In genomic region chr4:30721353-30722091, GRCh38 we compare ENCODE assay signal across 8 cellular contexts. TPM values are rescaled to one million over a fixed set of nuclear protein-coding genes. Genes with fewer than 3 reads are reported as not detected.
DNase-seq lines count a peak whose midpoint lies in the region; ATAC-seq and TF ChIP-seq lines count a peak whose summit lies in the region.

No MANE protein-coding gene starts in this region.

- BruUV-seq in OCI-LY7 (replicated peaks; lab: Mats Ljungman, UMichigan), result no TSS peak

- peak in 4 of 6 experiments; percentile 25 to 75 (median 54) for TF ChIP-seq CTCF in esophagus squamous epithelium (IDR thresholded peaks at IDR 0.05)
- no peak for TF ChIP-seq CTCF in OCI-LY7 (conservative IDR thresholded peaks at IDR 0.05; ENCODE audit: low read length)

- CTCF ChIA-PET in OCI-LY7 (lab: Charles Lee; ENCODE audit: unreplicated experiment), result no interaction called here

- peak overlapping the region; percentile 72 to 89 (median 82) for H3K27ac ChIP-seq in esophagus squamous epithelium
- peak overlapping the region; percentile 45 for H3K27ac ChIP-seq in muscle layer of duodenum (ENCODE audit: low read length)
- no peak overlapping the region for H3K27ac ChIP-seq in OCI-LY7 (ENCODE audit: low read depth, low read length, poor library complexity, severe bottlenecking)

- H3K27me3 ChIP-seq in esophagus squamous epithelium (peaks cover 0 to 60% (median 0%) of the 10 kb centered on the region in 4 donors), muscle layer of duodenum (ENCODE audit: low read depth, low read length) (peaks cover 14% of the 10 kb centered on the region)

- ATAC-seq in GM19351 (IDR thresholded peaks at IDR 0.05; ENCODE audit: unreplicated experiment), result no peak

- DNase-seq in ELF-1 (ENCODE audit: low read depth, low spot score) (peak; percentile 24), NCI-H748 (lab: John Stamatoyannopoulos, UW; ENCODE audit: unreplicated experiment) (peak; percentile 79), esophagus squamous epithelium (lab: John Stamatoyannopoulos, UW) (no peak), NAMALWA (ENCODE audit: low spot score) (no peak), OCI-LY7 (ENCODE audit: low spot score) (no peak), NOMO-1 (lab: John Stamatoyannopoulos, UW; ENCODE audit: unreplicated experiment in 2 of 2) (no peak)

- H3K9me3 ChIP-seq in esophagus squamous epithelium (no peaks in the 10 kb centered on the region), muscle layer of duodenum (ENCODE audit: control insufficient read depth in 1 of 2, low read length in 2 of 2) (no peaks in the 10 kb centered on the region), OCI-LY7 (ENCODE audit: low read length) (no peaks in the 10 kb centered on the region)

- WGBS in esophagus squamous epithelium, 2 donors, result 1 to 40% methylated on average over 16 to 25 of the region's 86 CpGs

- no peaks in the 10 kb centered on the region for H3K79me2 ChIP-seq in OCI-LY7 (ENCODE audit: insufficient read depth, low read depth, low read length)

- POLR2A ChIA-PET in OCI-LY7 (lab: Charles Lee), result no interaction called here

- peaks cover 0 to 88% (median 4%) of the 10 kb centered on the region in 3 donors for H3K4me1 ChIP-seq in esophagus squamous epithelium
- peaks cover 0 to 27% of the 10 kb centered on the region in 2 donors for H3K4me1 ChIP-seq in muscle layer of duodenum (ENCODE audit: control insufficient read depth in 1 of 2, insufficient read depth in 2 of 2, low read length in 2 of 2)
- H3K4me1 ChIP-seq in OCI-LY7 (ENCODE audit: insufficient read depth, low read length, poor library complexity, severe bottlenecking), result no peaks in the 10 kb centered on the region

- no peaks in the 10 kb centered on the region for H4K20me1 ChIP-seq in OCI-LY7 (ENCODE audit: insufficient read depth, low read length)

- H3K36me3 ChIP-seq in esophagus squamous epithelium (no peaks in the 10 kb centered on the region), muscle layer of duodenum (ENCODE audit: control insufficient read depth in 1 of 2, insufficient read depth in 2 of 2, low read length in 2 of 2) (no peaks in the 10 kb centered on the region), OCI-LY7 (ENCODE audit: insufficient read depth, low read length) (no peaks in the 10 kb centered on the region)

- no peak for TF ChIP-seq POLR2A in esophagus squamous epithelium (IDR thresholded peaks at IDR 0.05)

- no peak overlapping the region for H3K4me2 ChIP-seq in OCI-LY7 (ENCODE audit: low read length)

- intact Hi-C loops in esophagus squamous epithelium (cut with DNase I), result no loop called here
- intact Hi-C loops in OCI-LY7 (cut with micrococcal nuclease; ENCODE audit: unreplicated experiment), result no loop called here

- H2AFZ ChIP-seq in OCI-LY7 (ENCODE audit: low read length), result no peak overlapping the region

- no peaks in the 10 kb centered on the region for H3K9me2 ChIP-seq in OCI-LY7 (ENCODE audit: insufficient read depth, low read length)

- H3K4me3 ChIP-seq in esophagus squamous epithelium (peak overlapping the region; percentile 60 to 79 (median 72)), muscle layer of duodenum (ENCODE audit: low read depth in 1 of 2, low read length in 2 of 2) (peak overlapping the region; percentile 77 to 93), OCI-LY7 (ENCODE audit: low read depth, low read length, poor library complexity, severe bottlenecking) (no peak overlapping the region)

RNA-seq across cellular contexts. Expression of gene PCDH7, which starts 1.4 kb away (rescaled TPM):
- 10 to 100 TPM; 12.0 to 68.9 (median 17.9) TPM for total RNA-seq in esophagus squamous epithelium
- not detected in 2 replicates for total RNA-seq in OCI-LY7 (2014; rRNA removed; shearing (Covaris generic))
- not detected in 2 replicates for total RNA-seq in OCI-LY7 (2022)

Comparison
In these comparisons a context has a peak if more than half of its experiments do, and no peak if none do; other contexts are left out.
1. DNase-seq: peak in ELF-1 (single experiment) and NCI-H748 (single experiment); none in esophagus squamous epithelium (single experiment), NAMALWA (single experiment), OCI-LY7 (single experiment) and NOMO-1 (0 of 2).
2. RNA of gene PCDH7, which starts 1.4 kb away (total RNA-seq): 12.0 to 68.9 TPM in esophagus squamous epithelium; not detected in OCI-LY7; every median in the first group is over 10 times any median in the second.